ENCODE assay signal across 16 cellular contexts in genomic region chr18:47898696-47899095, GRCh38. TPM values are rescaled to one million over a fixed set of nuclear protein-coding genes. Genes with fewer than 3 reads are reported as not detected.
DNase-seq lines count a peak whose midpoint lies in the region; FAIRE-seq and TF ChIP-seq lines count a peak whose summit lies in the region.
"Had no signal": no experiment of that assay in that cellular context is flagged by ENCODE, and none has a peak within 500 bp of the region (broad histone marks: within the 10 kb centered on the region; RNA-seq: fewer than 3 reads in every experiment).

No MANE protein-coding gene starts in this region.

- no peaks in the 10 kb centered on the region for H3K27me3 ChIP-seq in mammary epithelial cell (ENCODE audit: insufficient read depth, low read length)
- H3K27me3 ChIP-seq in neuronal stem cell (ENCODE audit: control insufficient read depth in 3 of 3, insufficient read depth in 3 of 3, low read depth in 1 of 3, low read length in 3 of 3): no peaks in the 10 kb centered on the region
- H3K27me3 ChIP-seq: left lung had no signal

- H3K4me1 ChIP-seq in mammary epithelial cell (ENCODE audit: insufficient read depth, low read length) (peaks cover 14% of the 10 kb centered on the region), neuronal stem cell (ENCODE audit: control insufficient read depth in 2 of 2, insufficient read depth in 1 of 2, low read depth in 1 of 2, low read length in 2 of 2) (peaks cover 0 to 15% of the 10 kb centered on the region in 2 donors)

- dilution Hi-C loops in mammary epithelial cell (cut with HindIII; ENCODE audit: low sequenced_read_pairs): no loop called here

- no peak overlapping the region for H3K18ac ChIP-seq in neuronal stem cell (ENCODE audit: low read length)

- no peak overlapping the region for H2AK5ac ChIP-seq in neuronal stem cell (ENCODE audit: low read depth, low read length)

- H3K4ac ChIP-seq in neuronal stem cell (ENCODE audit: low read length): no peak overlapping the region

- BruUV-seq in mammary epithelial cell (replicated peaks; lab: Mats Ljungman, UMichigan): no TSS peak

- H4K20me1 ChIP-seq in mammary epithelial cell (ENCODE audit: insufficient read depth, low read length): peaks cover 2% of the 10 kb centered on the region

- intact Hi-C loops in mammary epithelial cell (cut with micrococcal nuclease): no loop called here

- FAIRE-seq in RCC 7860 (lab: Jason Lieb, UNC): no peak
- FAIRE-seq: astrocyte had no signal

- peaks cover 8% of the 10 kb centered on the region for H3K79me1 ChIP-seq in neuronal stem cell (ENCODE audit: low read depth, low read length)

- no peak overlapping the region for H3K4me3 ChIP-seq in mammary epithelial cell (replicated peaks in 1 of 3; ENCODE audit: insufficient read depth in 1 of 3, low read depth in 2 of 3, low read length in 3 of 3)
- no peak overlapping the region for H3K4me3 ChIP-seq in neuronal stem cell (ENCODE audit: low read length in 2 of 2)
- H3K4me3 ChIP-seq: left lung had no signal

- H3K79me2 ChIP-seq in mammary epithelial cell (ENCODE audit: insufficient read depth, low read length): peaks cover 98% of the 10 kb centered on the region

- no peak overlapping the region for H2BK15ac ChIP-seq in neuronal stem cell (ENCODE audit: low read length)

- H3K27ac ChIP-seq in mammary epithelial cell (ENCODE audit: insufficient read depth, low read depth, low read length) (no peak overlapping the region), neuronal stem cell (replicated peaks; ENCODE audit: low read length) (no peak overlapping the region)
- H3K27ac ChIP-seq: left lung had no signal

- H2BK12ac ChIP-seq in neuronal stem cell (ENCODE audit: low read length): no peak overlapping the region

- DNase-seq in DMS153 (lab: John Stamatoyannopoulos, UW) (peak; percentile 28), DMS153 treated with DMSO at 0.1 percent for 48 hours (lab: John Stamatoyannopoulos, UW; ENCODE audit: unreplicated experiment) (no peak), NCI-H2029 treated with DMSO at 0.1 percent for 48 hours (lab: John Stamatoyannopoulos, UW) (peak; percentile 63), mammary epithelial cell (no peak), neuronal stem cell (ENCODE audit: low spot score) (no peak), RCC 7860 (ENCODE audit: low spot score) (no peak), RKO (ENCODE audit: low spot score) (no peak), SW480 (ENCODE audit: low spot score) (no peak)
- DNase-seq: activated CD8-positive, alpha-beta T cell treated with anti-CD3 and anti-CD28 coated beads, Interleukin-2, amount 10 ng/mL, durations not matched to agents 7 days and 5 days; CD4-positive, CD25-positive, alpha-beta regulatory T cell; hypothalamus; left lung; NCI-H2107; OCI-M1; stimulated activated CD4-positive, alpha-beta T cell treated with anti-CD3 and anti-CD28 coated beads, Interleukin-15, amount 100 ng/mL, for 24 hours had no signal

- no peaks in the 10 kb centered on the region for H3K9me3 ChIP-seq in mammary epithelial cell (replicated peaks; ENCODE audit: insufficient read depth, low read length)
- H3K9me3 ChIP-seq in neuronal stem cell (replicated peaks in 1 of 2; ENCODE audit: control insufficient read depth in 2 of 2, insufficient read depth in 1 of 2, low read depth in 1 of 2, low read length in 2 of 2): peaks cover 4 to 31% of the 10 kb centered on the region in 2 donors
- H3K9me3 ChIP-seq: left lung had no signal

- in situ Hi-C loops in mammary epithelial cell (cut with MboI; ENCODE audit: low sequenced_read_pairs in 2 of 2): no loop called here

- H3K36me3 ChIP-seq in mammary epithelial cell (ENCODE audit: insufficient read depth, low read length): peaks cover 5% of the 10 kb centered on the region
- H3K36me3 ChIP-seq in neuronal stem cell (replicated peaks in 1 of 2; ENCODE audit: control insufficient read depth in 2 of 2, insufficient read depth in 2 of 2, low read length in 2 of 2): peaks cover 5 to 42% of the 10 kb centered on the region in 2 donors
- H3K36me3 ChIP-seq: left lung had no signal

- H4K91ac ChIP-seq in neuronal stem cell (ENCODE audit: low read depth, low read length, poor library complexity): no peak overlapping the region

- H4K8ac ChIP-seq in neuronal stem cell (ENCODE audit: low read depth, low read length): no peak overlapping the region

- 81% methylated on average over 2 of the region's 2 CpGs for WGBS in mammary epithelial cell (ENCODE audit: low coverage, missing lambda C conversion rate)
- WGBS in neuronal stem cell (ENCODE audit: extremely low coverage in 2 of 2, insufficient read length in 2 of 2, insufficient replicate concordance in 1 of 2), 2 donors: no CpG with 5 or more reads among the region's 2 CpGs

- H2AFZ ChIP-seq in mammary epithelial cell (ENCODE audit: low read depth, low read length): no peak overlapping the region
- H2AFZ ChIP-seq in neuronal stem cell (ENCODE audit: low read length): no peak overlapping the region

- CTCF ChIA-PET in mammary epithelial cell (lab: Charles Lee; ENCODE audit: low non-redundant PET): no interaction called here

- no peak overlapping the region for H3K14ac ChIP-seq in neuronal stem cell (ENCODE audit: low read length)

- H3K9ac ChIP-seq in mammary epithelial cell (ENCODE audit: insufficient read depth, low read length) (no peak overlapping the region), neuronal stem cell (ENCODE audit: low read depth, low read length, poor library complexity) (no peak overlapping the region)

- H2BK120ac ChIP-seq in neuronal stem cell (ENCODE audit: low read depth, low read length): no peak overlapping the region

- no peak for TF ChIP-seq CTCF in mammary epithelial cell (conservative IDR thresholded peaks at IDR 0.05 in 1 of 2, IDR thresholded peaks at IDR 0.05 in 1 of 2; ENCODE audit: extremely low read depth in 1 of 2, insufficient read depth in 1 of 2, low read depth in 1 of 2, low read length in 2 of 2)

- H3K4me2 ChIP-seq in mammary epithelial cell (ENCODE audit: insufficient read depth, low read depth, low read length) (peak overlapping the region; percentile 24), neuronal stem cell (ENCODE audit: insufficient read depth, low read length, poor library complexity, severe bottlenecking) (peak overlapping the region; percentile 43)

- no peak overlapping the region for H3K23ac ChIP-seq in neuronal stem cell (ENCODE audit: low read depth, low read length, poor library complexity)

- H2BK5ac ChIP-seq in neuronal stem cell (ENCODE audit: low read length): no peak overlapping the region

RNA-seq across cellular contexts. Expression of gene SMAD2, which starts 31.8 kb away (rescaled TPM):
- total RNA-seq in mammary epithelial cell: 100 to 1,000 TPM in 1 of 2 donors, 10 to 100 TPM in 1; 79.4 to 128 TPM
- polyA plus RNA-seq in mammary epithelial cell: 56.9 TPM
- 102 TPM for polyA minus RNA-seq in mammary epithelial cell
- 72.0 TPM for polyA plus RNA-seq in neuronal stem cell (2013, experiment 1 of 2)
- polyA plus RNA-seq in neuronal stem cell (2013, experiment 2 of 2): 69.8 TPM

Comparison
In these comparisons a context has a peak if more than half of its experiments do, and no peak if none do; other contexts are left out.
1. DNase-seq: peak in DMS153 (single experiment) and NCI-H2029 treated with DMSO at 0.1 percent for 48 hours (single experiment); none in DMS153 treated with DMSO at 0.1 percent for 48 hours (single experiment), mammary epithelial cell (single experiment), neuronal stem cell (single experiment), RCC 7860 (single experiment), RKO (single experiment) and SW480 (single experiment).